In genomic region chr11:68353118-68353517, GRCh38 we compare ENCODE assay signal across 1 cellular context.
TF ChIP-seq lines count a peak whose summit lies in the region.

No MANE protein-coding gene starts in this region.

TF ChIP-seq in HepG2, 621 proteins besides CTCF, POLR2A, EP300 and RAD21 (continued from another document):
- TF ChIP-seq ZNF609 (CRISPR knock-in tag; IDR thresholded peaks at IDR 0.05; ENCODE audit: borderline replicate concordance) (no peak), ISX (CRISPR knock-in tag; conservative IDR thresholded peaks at IDR 0.05) (no peak), ZC3H4 (CRISPR knock-in tag; IDR thresholded peaks at IDR 0.05; ENCODE audit: borderline replicate concordance) (no peak)
